ENCODE assay signal across 1 cellular context in the genomic region with DNA sequence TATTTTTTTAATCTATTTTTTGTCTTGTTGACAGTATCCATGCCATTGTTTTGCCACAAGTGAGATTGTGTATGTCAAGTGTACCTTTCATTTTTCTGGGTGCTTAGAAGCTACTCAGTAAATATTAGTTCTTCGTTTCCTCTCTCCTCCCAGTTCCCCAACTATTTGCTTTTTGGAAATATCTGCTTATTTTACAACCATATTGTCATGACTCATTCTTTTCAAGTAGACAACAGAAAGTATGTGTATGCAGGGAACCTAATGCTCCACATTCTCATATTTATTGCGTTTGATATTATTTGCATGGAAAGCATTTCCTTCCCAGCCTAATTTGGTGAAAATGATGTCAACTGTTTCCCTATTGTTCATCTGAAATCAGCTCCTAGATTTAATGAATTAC.
TF ChIP-seq lines count a peak whose summit lies in the region.

No MANE protein-coding gene starts in this region.

TF ChIP-seq in SK-N-SH, 30 proteins besides CTCF, POLR2A, EP300 and RAD21 (continued from another document):
- no peak for TF ChIP-seq REST (IDR thresholded peaks at IDR 0.05; ENCODE audit: low read depth, low read length)
